Comparison of ENCODE assay signal across 39 cellular contexts in genomic region chr10:47435081-47435480, GRCh38. TPM values are rescaled to one million over a fixed set of nuclear protein-coding genes. Genes with fewer than 3 reads are reported as not detected.
"Had no signal": no experiment of that assay in that cellular context is flagged by ENCODE, and none has a peak within 500 bp of the region (broad histone marks: within the 10 kb centered on the region; RNA-seq: fewer than 3 reads in every experiment).

No MANE protein-coding gene starts in this region.

- DNase-seq: activated B cell treated with CpG ODN at 0.5 μM for 24 hours; activated CD4-positive, alpha-beta memory T cell treated with anti-CD3 and anti-CD28 coated beads for 36 hours; activated CD4-positive, alpha-beta T cell treated with anti-CD3 and anti-CD28 coated beads for 4 hours; activated CD4-positive, alpha-beta T cell treated with anti-CD3 and anti-CD28 coated beads, Interleukin-2, amount 50 U/mL, for 1 hour; activated CD4-positive, CD25-positive, alpha-beta regulatory T cell treated with anti-CD3 and anti-CD28 coated beads, Interleukin-2, amount 50 U/mL, for 72 hours; activated CD8-positive, alpha-beta memory T cell treated with anti-CD3 and anti-CD28 coated beads, Interleukin-2, amount 50 U/mL, for 4 hours; activated gamma-delta T cell treated with Interleukin-2 at 50 U/mL for 16 hours; activated naive CD4-positive, alpha-beta T cell treated with anti-CD3 and anti-CD28 coated beads, Interleukin-2, amount 10 ng/mL, durations not matched to agents 7 days and 5 days; activated naive CD8-positive, alpha-beta T cell treated with anti-CD3 and anti-CD28 coated beads, Interleukin-2, amount 50 U/mL, for 24 hours; activated T-cell treated with anti-CD3 and anti-CD28 coated beads for 4 hours; activated T-cell treated with anti-CD3 and anti-CD28 coated beads, Interleukin-2, amount 50 U/mL, for 4 hours; anterior cingulate cortex; caudate nucleus; cerebellar nuclear complex; MV-4-11; NCI-H1092; NCI-H1436 treated with DMSO at 0.1 percent for 48 hours; NCI-H1694 treated with DMSO at 0.1 percent for 48 hours; NCI-H2029; NCI-H345; NCI-H524 treated with DMSO at 0.1 percent for 48 hours; NK-92 treated with Interleukin-12 subunit alpha and Interleukin-12 subunit beta, amount 100 ng/mL, for 24 hours; PC-9; SIG-M5; T1000 had no signal

- H3K4me3 Mint-ChIP-seq: activated B cell treated with CpG ODN at 0.5 μM for 24 hours; activated CD4-positive, alpha-beta memory T cell treated with anti-CD3 and anti-CD28 coated beads for 36 hours; activated naive CD4-positive, alpha-beta T cell treated with anti-CD3 and anti-CD28 coated beads, Interleukin-2, amount 10 ng/mL, durations not matched to agents 7 days and 5 days; activated naive CD8-positive, alpha-beta T cell; activated naive CD8-positive, alpha-beta T cell treated with anti-CD3 and anti-CD28 coated beads, Interleukin-2, amount 50 U/mL, for 24 hours; activated T-cell treated with anti-CD3 and anti-CD28 coated beads, Interleukin-2, amount 50 U/mL, for 4 hours; activated T-helper 1 cell treated with anti-CD3 and anti-CD28 coated beads, Interleukin-12 subunit alpha, Interleukin-12 subunit beta, Interleukin-2, Interleukin-4 antibody, amounts not matched to agents 30 ng/mL and 10 ng/mL and 1 ng/mL, durations not matched to agents 14 hours and 24 hours and 36 hours; brain; IgD-negative memory B cell had no signal

- ATAC-seq: activated naive CD8-positive, alpha-beta T cell treated with anti-CD3 and anti-CD28 coated beads, Interleukin-2, amount 50 U/mL, for 24 hours; activated T-cell treated with anti-CD3 and anti-CD28 coated beads, Interleukin-2, amount 50 U/mL, for 4 hours; Right ventricle myocardium inferior; SK-N-SH treated with all-trans-retinoic acid at 6 μM for 48 hours had no signal

- H3K27ac Mint-ChIP-seq: activated B cell treated with CpG ODN at 0.5 μM for 24 hours; activated CD4-positive, alpha-beta memory T cell treated with anti-CD3 and anti-CD28 coated beads for 36 hours; activated naive CD4-positive, alpha-beta T cell treated with anti-CD3 and anti-CD28 coated beads, Interleukin-2, amount 10 ng/mL, durations not matched to agents 7 days and 5 days; activated naive CD8-positive, alpha-beta T cell; activated naive CD8-positive, alpha-beta T cell treated with anti-CD3 and anti-CD28 coated beads, Interleukin-2, amount 50 U/mL, for 24 hours; activated T-helper 1 cell treated with anti-CD3 and anti-CD28 coated beads, Interleukin-12 subunit alpha, Interleukin-12 subunit beta, Interleukin-2, Interleukin-4 antibody, amounts not matched to agents 30 ng/mL and 10 ng/mL and 1 ng/mL, durations not matched to agents 14 hours and 24 hours and 36 hours; brain; IgD-negative memory B cell had no signal

- FAIRE-seq: bronchial epithelial cell, RCC 7860, TTC549 had no signal

- H3K36me3 Mint-ChIP-seq: activated CD4-positive, alpha-beta memory T cell treated with anti-CD3 and anti-CD28 coated beads for 36 hours; activated naive CD4-positive, alpha-beta T cell treated with anti-CD3 and anti-CD28 coated beads, Interleukin-2, amount 10 ng/mL, durations not matched to agents 7 days and 5 days; brain had no signal

- H3K9me3 Mint-ChIP-seq: activated naive CD4-positive, alpha-beta T cell treated with anti-CD3 and anti-CD28 coated beads, Interleukin-2, amount 10 ng/mL, durations not matched to agents 7 days and 5 days; activated T-helper 1 cell treated with anti-CD3 and anti-CD28 coated beads, Interleukin-12 subunit alpha, Interleukin-12 subunit beta, Interleukin-2, Interleukin-4 antibody, amounts not matched to agents 30 ng/mL and 10 ng/mL and 1 ng/mL, durations not matched to agents 14 hours and 24 hours and 36 hours had no signal

- H3K4me1 Mint-ChIP-seq: activated B cell treated with CpG ODN at 0.5 μM for 24 hours; activated naive CD4-positive, alpha-beta T cell treated with anti-CD3 and anti-CD28 coated beads, Interleukin-2, amount 10 ng/mL, durations not matched to agents 7 days and 5 days; activated naive CD8-positive, alpha-beta T cell treated with anti-CD3 and anti-CD28 coated beads, Interleukin-2, amount 50 U/mL, for 24 hours; brain; IgD-negative memory B cell had no signal

RNA-seq across cellular contexts. Expression of gene ANXA8, which starts 48.8 kb away (rescaled TPM):
- total RNA-seq: activated B cell treated with CpG ODN at 0.5 μM for 24 hours; activated CD4-positive, alpha-beta memory T cell treated with anti-CD3 and anti-CD28 coated beads for 36 hours; activated T-cell treated with anti-CD3 and anti-CD28 coated beads, Interleukin-2, amount 50 U/mL, for 4 hours; activated T-helper 1 cell treated with anti-CD3 and anti-CD28 coated beads, Interleukin-12 subunit alpha, Interleukin-12 subunit beta, Interleukin-2, Interleukin-4 antibody, amounts not matched to agents 30 ng/mL and 10 ng/mL and 1 ng/mL, durations not matched to agents 14 hours and 24 hours and 36 hours; NCI-H460 had no signal
- polyA plus RNA-seq: IgD-negative memory B cell had no signal

RNA-seq across cellular contexts. Expression of gene ZNF488, which starts 51.0 kb away (rescaled TPM):
- total RNA-seq: activated B cell treated with CpG ODN at 0.5 μM for 24 hours; activated T-helper 1 cell treated with anti-CD3 and anti-CD28 coated beads, Interleukin-12 subunit alpha, Interleukin-12 subunit beta, Interleukin-2, Interleukin-4 antibody, amounts not matched to agents 30 ng/mL and 10 ng/mL and 1 ng/mL, durations not matched to agents 14 hours and 24 hours and 36 hours; NCI-H460; Right ventricle myocardium inferior; SK-MEL-5; T-helper 1 cell treated with Interleukin-12 subunit alpha and Interleukin-12 subunit beta and Interleukin-4 antibody, amounts not matched to agents 30 ng/mL and 1 ng/mL, for 36 hours had no signal
- polyA plus RNA-seq: IgD-negative memory B cell had no signal

RNA-seq across cellular contexts. Expression of gene FAM25G, which starts 56.4 kb away (rescaled TPM):
- total RNA-seq: activated CD4-positive, alpha-beta memory T cell treated with anti-CD3 and anti-CD28 coated beads for 36 hours; activated T-cell treated with anti-CD3 and anti-CD28 coated beads, Interleukin-2, amount 50 U/mL, for 4 hours; activated T-helper 1 cell treated with anti-CD3 and anti-CD28 coated beads, Interleukin-12 subunit alpha, Interleukin-12 subunit beta, Interleukin-2, Interleukin-4 antibody, amounts not matched to agents 30 ng/mL and 10 ng/mL and 1 ng/mL, durations not matched to agents 14 hours and 24 hours and 36 hours; bronchial epithelial cell; M059J; NCI-H460; Right ventricle myocardium inferior; SK-MEL-5; T-helper 1 cell treated with Interleukin-12 subunit alpha and Interleukin-12 subunit beta and Interleukin-4 antibody, amounts not matched to agents 30 ng/mL and 1 ng/mL, for 36 hours; T-helper 2 cell treated with Interferon-gamma antibody and Interleukin-4, amounts not matched to agents 100 ng/mL and 5 ng/mL, for 36 hours had no signal
- polyA plus RNA-seq: IgD-negative memory B cell had no signal
